8 cellular contexts compared by ENCODE assay signal in the genomic region with DNA sequence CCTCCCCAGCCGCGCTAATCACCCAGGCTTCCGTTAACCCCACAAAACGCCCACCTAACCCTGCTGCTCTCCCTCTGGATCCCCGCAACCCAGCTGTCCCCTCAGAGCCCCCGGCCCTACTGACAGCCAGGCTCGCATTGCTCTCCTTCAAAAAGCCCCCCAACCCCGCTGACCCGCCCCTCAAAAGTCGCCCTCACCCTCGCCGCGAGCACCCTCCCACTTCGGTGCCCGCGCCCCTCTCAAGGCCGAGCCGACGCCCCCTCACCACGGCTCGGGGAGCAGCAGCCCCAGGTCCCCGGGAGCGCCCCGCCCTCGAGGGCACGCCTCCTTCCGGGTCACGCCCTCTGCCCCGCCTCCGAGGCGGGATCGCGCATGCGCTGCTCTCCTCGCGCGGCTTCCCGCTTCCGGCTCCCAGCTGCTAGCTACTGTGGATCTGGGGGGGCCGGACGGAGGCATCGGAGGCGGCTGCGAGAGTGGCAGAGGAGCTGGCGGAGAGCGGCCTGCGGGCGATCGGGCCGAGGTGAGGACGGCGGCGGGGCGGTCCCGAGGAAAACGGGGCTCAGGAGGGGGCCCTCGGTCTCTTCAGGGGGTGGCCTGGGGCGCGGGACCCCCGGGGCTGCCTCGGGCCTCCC. TPM values are rescaled to one million over a fixed set of nuclear protein-coding genes. Genes with fewer than 3 reads are reported as not detected.
DNase-seq lines count a peak whose midpoint lies in the region; ATAC-seq, FAIRE-seq and TF ChIP-seq lines count a peak whose summit lies in the region.

No MANE protein-coding gene starts in this region.

- peaks cover 46% of the 10 kb centered on the region for H3K79me2 ChIP-seq in Karpas-422 (ENCODE audit: low read length)

- H3K9ac ChIP-seq in Karpas-422 (ENCODE audit: low read length): peak overlapping the region; percentile 87

- intact Hi-C loops in activated T-helper 2 cell treated with anti-CD3 and anti-CD28 coated beads, Interferon-gamma antibody, Interleukin-2, Interleukin-4, amounts not matched to agents 10 μg/mL and 5 μg/mL and 100 μg/mL, durations not matched to agents 14 hours and 24 hours and 36 hours (cut with micrococcal nuclease): loop anchor here (10.0 kb wide), 1 partner anchor 110 kb away; no protein-coding TSS in a partner anchor

- FAIRE-seq in RCC 7860 (lab: Jason Lieb, UNC): no peak

- H4K20me1 ChIP-seq in Karpas-422 (ENCODE audit: insufficient read depth, low read depth, low read length): 0 out of 2 replicates have a peak, but pooled peaks cover 5% of the 10 kb centered on the region

- H3K9me3 ChIP-seq in Karpas-422 (ENCODE audit: low read length): no peaks in the 10 kb centered on the region

- H3K9me3 Mint-ChIP-seq in activated T-helper 2 cell treated with anti-CD3 and anti-CD28 coated beads, Interferon-gamma antibody, Interleukin-2, Interleukin-4, amounts not matched to agents 10 μg/mL and 5 μg/mL and 100 μg/mL, durations not matched to agents 14 hours and 24 hours and 36 hours: no peaks in the 10 kb centered on the region
- H3K9me3 Mint-ChIP-seq in naive thymus-derived CD8-positive, alpha-beta T cell: no peaks in the 10 kb centered on the region
- no peaks in the 10 kb centered on the region for H3K9me3 Mint-ChIP-seq in stimulated activated effector memory CD8-positive, alpha-beta T cell treated with anti-CD3 and anti-CD28 coated beads, Interleukin-12 subunit alpha, Interleukin-12 subunit beta, amount 100 ng/mL, for 72 hours

- DNase-seq in DMS 273 treated with DMSO at 0.1 percent for 48 hours (lab: John Stamatoyannopoulos, UW) (peak; percentile 44), Karpas-422 (peak; percentile 95), RCC 7860 (ENCODE audit: low spot score) (peak; percentile 77), fibroblast of mammary gland (ENCODE audit: low read depth) (peak; percentile 84)
- DNase-seq in activated T-helper 2 cell treated with anti-CD3 and anti-CD28 coated beads, Interferon-gamma antibody, Interleukin-2, Interleukin-4, amounts not matched to agents 10 μg/mL and 5 μg/mL and 100 μg/mL, durations not matched to agents 14 hours and 24 hours and 36 hours (ENCODE audit: low spot score): peak; percentile 92
- DNase-seq in naive thymus-derived CD8-positive, alpha-beta T cell: peak; percentile 80 to 97 (median 92)
- DNase-seq in stimulated activated effector memory CD8-positive, alpha-beta T cell treated with anti-CD3 and anti-CD28 coated beads, Interleukin-12 subunit alpha, Interleukin-12 subunit beta, amount 100 ng/mL, for 72 hours (ENCODE audit: low spot score in 2 of 2): peak; percentile 98

- peaks cover 12% of the 10 kb centered on the region for H3K36me3 Mint-ChIP-seq in activated T-helper 2 cell treated with anti-CD3 and anti-CD28 coated beads, Interferon-gamma antibody, Interleukin-2, Interleukin-4, amounts not matched to agents 10 μg/mL and 5 μg/mL and 100 μg/mL, durations not matched to agents 14 hours and 24 hours and 36 hours (ENCODE audit: low read depth)
- H3K36me3 Mint-ChIP-seq in naive thymus-derived CD8-positive, alpha-beta T cell: peaks cover 0 to 66% (median 8%) of the 10 kb centered on the region in 3 donors
- H3K36me3 Mint-ChIP-seq in stimulated activated effector memory CD8-positive, alpha-beta T cell treated with anti-CD3 and anti-CD28 coated beads, Interleukin-12 subunit alpha, Interleukin-12 subunit beta, amount 100 ng/mL, for 72 hours: peaks cover 44% of the 10 kb centered on the region

- H3K9me2 ChIP-seq in Karpas-422 (replicated peaks; ENCODE audit: insufficient read depth, low read length): no peaks in the 10 kb centered on the region

- H3K4me1 Mint-ChIP-seq in activated T-helper 2 cell treated with anti-CD3 and anti-CD28 coated beads, Interferon-gamma antibody, Interleukin-2, Interleukin-4, amounts not matched to agents 10 μg/mL and 5 μg/mL and 100 μg/mL, durations not matched to agents 14 hours and 24 hours and 36 hours (ENCODE audit: low read depth): peaks cover 13% of the 10 kb centered on the region
- H3K4me1 Mint-ChIP-seq in naive thymus-derived CD8-positive, alpha-beta T cell: peaks cover 17 to 60% (median 45%) of the 10 kb centered on the region in 4 donors
- peaks cover 40% of the 10 kb centered on the region for H3K4me1 Mint-ChIP-seq in stimulated activated effector memory CD8-positive, alpha-beta T cell treated with anti-CD3 and anti-CD28 coated beads, Interleukin-12 subunit alpha, Interleukin-12 subunit beta, amount 100 ng/mL, for 72 hours

- H3K4me2 ChIP-seq in Karpas-422 (ENCODE audit: low read depth, low read length, poor library complexity, severe bottlenecking): peak overlapping the region; percentile 94

- H3K27me3 ChIP-seq in Karpas-422 (ENCODE audit: low read length): no peaks in the 10 kb centered on the region

- peaks cover 38% of the 10 kb centered on the region for H3K4me1 ChIP-seq in Karpas-422 (ENCODE audit: low read length)

- POLR2A ChIA-PET in naive thymus-derived CD8-positive, alpha-beta T cell (lab: Charles Lee): interaction anchor here (0.6 to 5.2 kb wide), 10 partner anchors 11 to 526 kb away, joined by 3 to 40 read pairs (median 4); a partner anchor contains a TSS

- no peak for TF ChIP-seq CTCF in fibroblast of mammary gland (conservative IDR thresholded peaks at IDR 0.05; ENCODE audit: control insufficient read depth, insufficient read depth, low read depth, low read length)

- H3K4me3 ChIP-seq in Karpas-422 (ENCODE audit: low read length) (peak overlapping the region; percentile 88), fibroblast of mammary gland (ENCODE audit: control insufficient read depth, low read depth, low read length) (peak overlapping the region; percentile 82)

- peak overlapping the region; percentile 68 for H3K27ac Mint-ChIP-seq in activated T-helper 2 cell treated with anti-CD3 and anti-CD28 coated beads, Interferon-gamma antibody, Interleukin-2, Interleukin-4, amounts not matched to agents 10 μg/mL and 5 μg/mL and 100 μg/mL, durations not matched to agents 14 hours and 24 hours and 36 hours
- peak overlapping the region in 9 of 10 donors; percentile 53 to 93 (median 88) for H3K27ac Mint-ChIP-seq in naive thymus-derived CD8-positive, alpha-beta T cell
- H3K27ac Mint-ChIP-seq in stimulated activated effector memory CD8-positive, alpha-beta T cell treated with anti-CD3 and anti-CD28 coated beads, Interleukin-12 subunit alpha, Interleukin-12 subunit beta, amount 100 ng/mL, for 72 hours: peak overlapping the region; percentile 77

- peak; percentile 66 for ATAC-seq in GM21723 (IDR thresholded peaks at IDR 0.05; ENCODE audit: unreplicated experiment)
- ATAC-seq in naive thymus-derived CD8-positive, alpha-beta T cell: peak; percentile 86 to 88
- peak; percentile 90 for ATAC-seq in stimulated activated effector memory CD8-positive, alpha-beta T cell treated with anti-CD3 and anti-CD28 coated beads, Interleukin-12 subunit alpha, Interleukin-12 subunit beta, amount 100 ng/mL, for 72 hours

- H2AFZ ChIP-seq in Karpas-422 (ENCODE audit: low read length): peak overlapping the region; percentile 75; the same call in 1 of the 2 replicates

- peak overlapping the region; percentile 87 for H3K4me3 Mint-ChIP-seq in activated T-helper 2 cell treated with anti-CD3 and anti-CD28 coated beads, Interferon-gamma antibody, Interleukin-2, Interleukin-4, amounts not matched to agents 10 μg/mL and 5 μg/mL and 100 μg/mL, durations not matched to agents 14 hours and 24 hours and 36 hours (ENCODE audit: low read depth)
- H3K4me3 Mint-ChIP-seq in naive thymus-derived CD8-positive, alpha-beta T cell: peak overlapping the region; percentile 80 to 93 (median 84)
- peak overlapping the region; percentile 84 for H3K4me3 Mint-ChIP-seq in stimulated activated effector memory CD8-positive, alpha-beta T cell treated with anti-CD3 and anti-CD28 coated beads, Interleukin-12 subunit alpha, Interleukin-12 subunit beta, amount 100 ng/mL, for 72 hours

- H3K36me3 ChIP-seq in Karpas-422 (ENCODE audit: insufficient read depth, low read length): no peaks in the 10 kb centered on the region

- H3K27me3 Mint-ChIP-seq in activated T-helper 2 cell treated with anti-CD3 and anti-CD28 coated beads, Interferon-gamma antibody, Interleukin-2, Interleukin-4, amounts not matched to agents 10 μg/mL and 5 μg/mL and 100 μg/mL, durations not matched to agents 14 hours and 24 hours and 36 hours (ENCODE audit: low read depth): no peaks in the 10 kb centered on the region
- no peaks in the 10 kb centered on the region for H3K27me3 Mint-ChIP-seq in naive thymus-derived CD8-positive, alpha-beta T cell

- H3K27ac ChIP-seq in Karpas-422 (ENCODE audit: low read length): no peak overlapping the region

RNA-seq across cellular contexts. Expression of a gene that starts 46.1 kb away (rescaled TPM):
- 9.4 and 21.8 TPM in 2 replicates for total RNA-seq in Karpas-422 (2014; rRNA removed; shearing (Covaris generic); ENCODE audit: low replicate concordance)
- total RNA-seq in activated T-helper 2 cell treated with anti-CD3 and anti-CD28 coated beads, Interferon-gamma antibody, Interleukin-2, Interleukin-4, amounts not matched to agents 10 μg/mL and 5 μg/mL and 100 μg/mL, durations not matched to agents 14 hours and 24 hours and 36 hours: 42.5 and 44.4 TPM in 2 replicates
- total RNA-seq in naive thymus-derived CD8-positive, alpha-beta T cell: 100 to 1,000 TPM; 118 to 140 TPM
- 10 to 100 TPM in 1 of 3 donors, 1 to 10 TPM in 2; 3.2 to 10.6 (median 5.6) TPM for polyA plus RNA-seq in naive thymus-derived CD8-positive, alpha-beta T cell

Comparison
In these comparisons a context has a peak if more than half of its experiments do, and no peak if none do; other contexts are left out.
1. DNase-seq: peak in every context shown above with its lines; median percentile 98 in stimulated activated effector memory CD8-positive, alpha-beta T cell treated with anti-CD3 and anti-CD28 coated beads, Interleukin-12 subunit alpha, Interleukin-12 subunit beta, amount 100 ng/mL, for 72 hours; 95 in Karpas-422; 92 in activated T-helper 2 cell treated with anti-CD3 and anti-CD28 coated beads, Interferon-gamma antibody, Interleukin-2, Interleukin-4, amounts not matched to agents 10 μg/mL and 5 μg/mL and 100 μg/mL, durations not matched to agents 14 hours and 24 hours and 36 hours; 92 in naive thymus-derived CD8-positive, alpha-beta T cell; 84 in fibroblast of mammary gland; 77 in RCC 7860; 44 in DMS 273 treated with DMSO at 0.1 percent for 48 hours.